In genomic region chr22:50548046-50548912, GRCh38 we compare ENCODE assay signal across 10 cellular contexts. TPM values are rescaled to one million over a fixed set of nuclear protein-coding genes. Genes with fewer than 3 reads are reported as not detected.
DNase-seq lines count a peak whose midpoint lies in the region; ATAC-seq and TF ChIP-seq lines count a peak whose summit lies in the region.
"Had no signal": no experiment of that assay in that cellular context is flagged by ENCODE, and none has a peak within 500 bp of the region (broad histone marks: within the 10 kb centered on the region; RNA-seq: fewer than 3 reads in every experiment).

No MANE protein-coding gene starts in this region.

- H3K27me3 ChIP-seq in CD4-positive, alpha-beta memory T cell (ENCODE audit: insufficient read depth, low read length): no peaks in the 10 kb centered on the region
- H3K27me3 ChIP-seq in Peyer's patch (peaks cover 0 to 15% of the 10 kb centered on the region in 2 donors), neutrophil (peaks cover 50% of the 10 kb centered on the region), PC-3 (ENCODE audit: low read length) (no peaks in the 10 kb centered on the region)

- peak overlapping the region; percentile 74 for H3K27ac ChIP-seq in CD4-positive, alpha-beta memory T cell (ENCODE audit: low read depth, low read length)
- H3K27ac ChIP-seq in Peyer's patch (peak overlapping the region; percentile 41 to 84 (median 58)), neutrophil (peak overlapping the region; percentile 32), PC-3 (ENCODE audit: low read length) (no peak overlapping the region)

- H3K9me3 Mint-ChIP-seq in CD4-positive, alpha-beta memory T cell: no peaks in the 10 kb centered on the region
- H3K9me3 Mint-ChIP-seq in activated naive CD8-positive, alpha-beta T cell treated with anti-CD3 and anti-CD28 coated beads, Interleukin-2, amount 10 ng/mL, durations not matched to agents 7 days and 5 days: no peaks in the 10 kb centered on the region
- H3K9me3 Mint-ChIP-seq in Calu3 (ENCODE audit: low read depth, unreplicated experiment): no peaks in the 10 kb centered on the region
- no peaks in the 10 kb centered on the region for H3K9me3 Mint-ChIP-seq in progenitor cell of endocrine pancreas (ENCODE audit: low read depth)

- H3K27me3 Mint-ChIP-seq in CD4-positive, alpha-beta memory T cell: no peaks in the 10 kb centered on the region
- H3K27me3 Mint-ChIP-seq in activated naive CD8-positive, alpha-beta T cell treated with anti-CD3 and anti-CD28 coated beads, Interleukin-2, amount 10 ng/mL, durations not matched to agents 7 days and 5 days: no peaks in the 10 kb centered on the region
- H3K27me3 Mint-ChIP-seq in Calu3 (ENCODE audit: unreplicated experiment): no peaks in the 10 kb centered on the region
- peaks cover 15% of the 10 kb centered on the region for H3K27me3 Mint-ChIP-seq in progenitor cell of endocrine pancreas

- H3K9me3 ChIP-seq in CD4-positive, alpha-beta memory T cell (ENCODE audit: control insufficient read depth in 1 of 2, low read length in 2 of 2): no peaks in the 10 kb centered on the region
- H3K9me3 ChIP-seq in Peyer's patch (no peaks in the 10 kb centered on the region), neutrophil (no peaks in the 10 kb centered on the region), PC-3 (ENCODE audit: low read length) (no peaks in the 10 kb centered on the region)

- H3F3A ChIP-seq in PC-3 (ENCODE audit: low read length, unreplicated experiment): no peaks in the 10 kb centered on the region

- peaks cover 24 to 47% (median 35%) of the 10 kb centered on the region in 4 donors for H3K4me1 Mint-ChIP-seq in CD4-positive, alpha-beta memory T cell
- peaks cover 32% of the 10 kb centered on the region for H3K4me1 Mint-ChIP-seq in activated naive CD8-positive, alpha-beta T cell treated with anti-CD3 and anti-CD28 coated beads, Interleukin-2, amount 10 ng/mL, durations not matched to agents 7 days and 5 days
- H3K4me1 Mint-ChIP-seq in Calu3 (ENCODE audit: low read depth, unreplicated experiment) (peaks cover 14% of the 10 kb centered on the region), progenitor cell of endocrine pancreas (ENCODE audit: low read depth) (no peaks in the 10 kb centered on the region)

- BruUV-seq in Calu3 (replicated peaks; lab: Mats Ljungman, UMichigan) (no TSS peak), PC-3 (replicated peaks; lab: Mats Ljungman, UMichigan) (no TSS peak)

- ATAC-seq in activated naive CD8-positive, alpha-beta T cell treated with anti-CD3 and anti-CD28 coated beads, Interleukin-2, amount 10 ng/mL, durations not matched to agents 7 days and 5 days (ENCODE audit: low read depth): peak; percentile 36
- no peak for ATAC-seq in PC-3

- TF ChIP-seq POLR2A in Peyer's patch (IDR thresholded peaks at IDR 0.05): peak in 1 of 2 donors; percentile 11

- H3K9ac ChIP-seq in PC-3 (ENCODE audit: low read length): no peak overlapping the region

- peak overlapping the region; percentile 29 to 73 for H3K4me3 ChIP-seq in CD4-positive, alpha-beta memory T cell (ENCODE audit: low read length in 2 of 2)
- peak overlapping the region; percentile 41 to 65 (median 48) for H3K4me3 ChIP-seq in Peyer's patch
- peak overlapping the region; percentile 52 to 59 for H3K4me3 ChIP-seq in neutrophil (ENCODE audit: low read depth in 1 of 2, low read length in 1 of 2)
- H3K4me3 ChIP-seq in PC-3 (ENCODE audit: low read length): no peak overlapping the region

- peak overlapping the region in 6 of 7 donors; percentile 71 to 90 (median 82) for H3K27ac Mint-ChIP-seq in CD4-positive, alpha-beta memory T cell
- H3K27ac Mint-ChIP-seq in activated naive CD8-positive, alpha-beta T cell treated with anti-CD3 and anti-CD28 coated beads, Interleukin-2, amount 10 ng/mL, durations not matched to agents 7 days and 5 days: peak overlapping the region; percentile 94
- H3K27ac Mint-ChIP-seq in Calu3 (ENCODE audit: unreplicated experiment) (no peak overlapping the region), progenitor cell of endocrine pancreas (no peak overlapping the region)

- CTCF ChIA-PET in CD4-positive, alpha-beta memory T cell (lab: Charles Lee; ENCODE audit: partially characterized antibody): interaction anchor here (0.8 to 4.8 kb wide), 13 partner anchors 8 to 76 kb away, joined by 3 to 32 read pairs (median 5); partner anchors contain the start of genes SCO2 and SYCE3
- CTCF ChIA-PET in Calu3 (lab: Charles Lee) (no interaction called here), PC-3 (lab: Charles Lee) (no interaction called here)

- no peak overlapping the region for H2AFZ ChIP-seq in PC-3 (ENCODE audit: low read length)

- intact Hi-C loops in CD4-positive, alpha-beta memory T cell (cut with micrococcal nuclease): loop anchor here (1.0 to 5.0 kb wide), 2 partner anchors 23 to 41 kb away; partner anchors contain the start of genes LMF2, NCAPH2 and SCO2
- intact Hi-C loops in Calu3 (cut with micrococcal nuclease; ENCODE audit: unreplicated experiment) (no loop called here), PC-3 (cut with micrococcal nuclease) (no loop called here)

- peak; percentile 61 to 71 (median 66) for DNase-seq in CD4-positive, alpha-beta memory T cell
- DNase-seq in Peyer's patch (peak in 2 of 3 donors; percentile 77 to 80), Calu3 (no peak), progenitor cell of endocrine pancreas (ENCODE audit: low spot score, unreplicated experiment) (no peak), NCI-H345 (lab: John Stamatoyannopoulos, UW) (no peak), PC-3 (no peak)
- peak; percentile 82 for DNase-seq in activated naive CD8-positive, alpha-beta T cell treated with anti-CD3 and anti-CD28 coated beads, Interleukin-2, amount 10 ng/mL, durations not matched to agents 7 days and 5 days
- DNase-seq: left cardiac atrium, NCI-H526 treated with DMSO at 0.1 percent for 48 hours had no signal

- peak overlapping the region; percentile 41 to 78 (median 72) for H3K4me3 Mint-ChIP-seq in CD4-positive, alpha-beta memory T cell
- peak overlapping the region; percentile 85 for H3K4me3 Mint-ChIP-seq in activated naive CD8-positive, alpha-beta T cell treated with anti-CD3 and anti-CD28 coated beads, Interleukin-2, amount 10 ng/mL, durations not matched to agents 7 days and 5 days
- H3K4me3 Mint-ChIP-seq in Calu3 (ENCODE audit: low read depth, unreplicated experiment) (no peak overlapping the region), progenitor cell of endocrine pancreas (ENCODE audit: low read depth) (no peak overlapping the region)

- TF ChIP-seq CTCF in Peyer's patch (IDR thresholded peaks at IDR 0.05) (peak in 2 of 6 experiments; percentile 10 to 24), neutrophil (IDR thresholded peaks at IDR 0.05) (no peak), Calu3 (IDR thresholded peaks at IDR 0.05; ENCODE audit: unreplicated experiment) (no peak), progenitor cell of endocrine pancreas (IDR thresholded peaks at IDR 0.05; ENCODE audit: unreplicated experiment) (no peak), PC-3 (conservative IDR thresholded peaks at IDR 0.05; ENCODE audit: low read depth, low read length) (no peak)

- no peak overlapping the region for H3K4me2 ChIP-seq in PC-3 (ENCODE audit: low read length)

- H3K36me3 ChIP-seq in CD4-positive, alpha-beta memory T cell (ENCODE audit: insufficient read depth, low read length): no peaks in the 10 kb centered on the region
- H3K36me3 ChIP-seq in Peyer's patch (no peaks in the 10 kb centered on the region), neutrophil (no peaks in the 10 kb centered on the region), PC-3 (ENCODE audit: low read depth, low read length) (no peaks in the 10 kb centered on the region)

- H3K9me2 ChIP-seq in PC-3 (replicated peaks; ENCODE audit: low read length): no peaks in the 10 kb centered on the region

- POLR2A ChIA-PET in CD4-positive, alpha-beta memory T cell (lab: Charles Lee; ENCODE audit: partially characterized antibody): interaction anchor here (0.6 to 6.8 kb wide), 24 partner anchors 9 to 361 kb away, joined by 3 to 151 read pairs (median 6); partner anchors contain the start of genes ARSA, CHKB, CPT1B and HDAC10
- POLR2A ChIA-PET in activated naive CD8-positive, alpha-beta T cell treated with anti-CD3 and anti-CD28 coated beads, Interleukin-2, amount 10 ng/mL, durations not matched to agents 7 days and 5 days (lab: Charles Lee): interaction anchor here (0.6 to 9.8 kb wide), 21 partner anchors 8 to 305 kb away, joined by 3 to 300 read pairs (median 7); partner anchors contain the start of genes CHKB, CPT1B, HDAC10 and LMF2
- POLR2A ChIA-PET in PC-3 (lab: Charles Lee; ENCODE audit: unreplicated experiment): interaction anchor here (0.6 kb wide), 1 partner anchor 23 kb away, joined by 3 read pairs; no protein-coding TSS in a partner anchor

- no peaks in the 10 kb centered on the region for H4K20me1 ChIP-seq in PC-3 (ENCODE audit: low read length)

- H3K36me3 Mint-ChIP-seq in CD4-positive, alpha-beta memory T cell: no peaks in the 10 kb centered on the region
- H3K36me3 Mint-ChIP-seq in activated naive CD8-positive, alpha-beta T cell treated with anti-CD3 and anti-CD28 coated beads, Interleukin-2, amount 10 ng/mL, durations not matched to agents 7 days and 5 days: peaks cover 10% of the 10 kb centered on the region
- H3K36me3 Mint-ChIP-seq in Calu3 (ENCODE audit: insufficient read depth, unreplicated experiment): peaks cover 10% of the 10 kb centered on the region
- no peaks in the 10 kb centered on the region for H3K36me3 Mint-ChIP-seq in progenitor cell of endocrine pancreas (ENCODE audit: insufficient read depth)

- peaks cover 53% of the 10 kb centered on the region for H3K4me1 ChIP-seq in CD4-positive, alpha-beta memory T cell (ENCODE audit: insufficient read depth, low read length)
- H3K4me1 ChIP-seq in Peyer's patch (peaks cover 4 to 39% (median 18%) of the 10 kb centered on the region in 4 donors), neutrophil (ENCODE audit: control insufficient read depth in 1 of 2, insufficient read depth in 1 of 2, low read depth in 1 of 2, low read length in 1 of 2) (peaks cover 31 to 40% of the 10 kb centered on the region in 2 experiments), PC-3 (ENCODE audit: insufficient read depth, low read length) (no peaks in the 10 kb centered on the region)

- no peaks in the 10 kb centered on the region for H3K79me2 ChIP-seq in PC-3 (ENCODE audit: low read length)

RNA-seq across cellular contexts. Expression of gene KLHDC7B, which starts 2.6 kb away (rescaled TPM):
- 1 to 10 TPM; 7.0 to 7.5 TPM for total RNA-seq in CD4-positive, alpha-beta memory T cell
- polyA plus RNA-seq in CD4-positive, alpha-beta memory T cell: 1 to 10 TPM; 4.3 to 7.5 TPM
- total RNA-seq in Peyer's patch: 1 to 10 TPM in 1 of 4 donors, not detected in 3; 1.1 TPM
- total RNA-seq in activated naive CD8-positive, alpha-beta T cell treated with anti-CD3 and anti-CD28 coated beads, Interleukin-2, amount 10 ng/mL, durations not matched to agents 7 days and 5 days: 10 to 100 TPM; 18.8 to 21.9 TPM
- 1.6 and 3.0 TPM in 2 replicates for total RNA-seq in Calu3 (2022)
- not detected in 2 replicates for total RNA-seq in progenitor cell of endocrine pancreas
- total RNA-seq in PC-3 (2014; rRNA removed): 0.35 TPM in 1 of 2 replicates, not detected in the other

RNA-seq across cellular contexts. Expression of gene SYCE3, which starts 14.4 kb away (rescaled TPM):
- not detected for total RNA-seq in CD4-positive, alpha-beta memory T cell
- under 1 TPM in 1 of 2 donors, not detected in 1; 0.83 TPM for polyA plus RNA-seq in CD4-positive, alpha-beta memory T cell
- total RNA-seq in Peyer's patch: not detected
- 1 to 10 TPM in 1 of 2 experiments, under 1 TPM in 1; 0.79 to 1.1 TPM for total RNA-seq in activated naive CD8-positive, alpha-beta T cell treated with anti-CD3 and anti-CD28 coated beads, Interleukin-2, amount 10 ng/mL, durations not matched to agents 7 days and 5 days
- total RNA-seq in Calu3 (2022): not detected in 2 replicates
- total RNA-seq in progenitor cell of endocrine pancreas: not detected in 2 replicates
- total RNA-seq in PC-3 (2014; rRNA removed): 1.3 TPM in 1 of 2 replicates, not detected in the other
- total RNA-seq: left cardiac atrium had no signal

RNA-seq across cellular contexts. Expression of gene TYMP, which starts 18.5 kb away (rescaled TPM):
- total RNA-seq in CD4-positive, alpha-beta memory T cell: 10 to 100 TPM; 15.7 to 18.0 TPM
- polyA plus RNA-seq in CD4-positive, alpha-beta memory T cell: 10 to 100 TPM; 22.0 to 30.9 TPM
- 10 to 100 TPM; 53.5 to 93.9 (median 88.3) TPM for total RNA-seq in Peyer's patch
- 10 to 100 TPM; 86.3 to 94.5 TPM for total RNA-seq in activated naive CD8-positive, alpha-beta T cell treated with anti-CD3 and anti-CD28 coated beads, Interleukin-2, amount 10 ng/mL, durations not matched to agents 7 days and 5 days
- 44.1 and 62.2 TPM in 2 replicates for total RNA-seq in Calu3 (2022)
- 1.6 and 2.0 TPM in 2 replicates for total RNA-seq in progenitor cell of endocrine pancreas
- 12.3 and 21.8 TPM in 2 replicates for total RNA-seq in PC-3 (2014; rRNA removed)

RNA-seq across cellular contexts. Expression of gene SCO2, which starts 22.9 kb away (rescaled TPM):
- total RNA-seq in CD4-positive, alpha-beta memory T cell: not detected
- 1 to 10 TPM; 3.6 to 8.1 TPM for polyA plus RNA-seq in CD4-positive, alpha-beta memory T cell
- 1 to 10 TPM in 3 of 4 donors, not detected in 1; 1.2 to 6.3 (median 4.5) TPM for total RNA-seq in Peyer's patch
- total RNA-seq in activated naive CD8-positive, alpha-beta T cell treated with anti-CD3 and anti-CD28 coated beads, Interleukin-2, amount 10 ng/mL, durations not matched to agents 7 days and 5 days: 10 to 100 TPM in 1 of 2 experiments, 1 to 10 TPM in 1; 8.1 to 12.8 TPM
- 3.6 and 5.3 TPM in 2 replicates for total RNA-seq in Calu3 (2022)
- total RNA-seq in progenitor cell of endocrine pancreas: 3.7 TPM in 1 of 2 replicates, not detected in the other
- total RNA-seq in PC-3 (2014; rRNA removed): 5.7 and 5.8 TPM in 2 replicates

RNA-seq across cellular contexts. Expression of gene CPT1B, which starts 29.9 kb away (rescaled TPM):
- 10 to 100 TPM; 68.0 to 70.0 TPM for total RNA-seq in CD4-positive, alpha-beta memory T cell
- 1 to 10 TPM in 1 of 2 donors, not detected in 1; 2.3 TPM for polyA plus RNA-seq in CD4-positive, alpha-beta memory T cell
- total RNA-seq in Peyer's patch (100 to 1,000 TPM in 1 of 4 donors, 10 to 100 TPM in 3; 51.2 to 133 (median 56.5) TPM), Calu3 (2022) (72.6 and 77.0 TPM in 2 replicates), progenitor cell of endocrine pancreas (129 and 136 TPM in 2 replicates), PC-3 (2014; rRNA removed) (13.1 and 17.5 TPM in 2 replicates)
- 10 to 100 TPM; 85.2 to 95.4 TPM for total RNA-seq in activated naive CD8-positive, alpha-beta T cell treated with anti-CD3 and anti-CD28 coated beads, Interleukin-2, amount 10 ng/mL, durations not matched to agents 7 days and 5 days

Comparison
In these comparisons a context has a peak if more than half of its experiments do, and no peak if none do; other contexts are left out.
1. DNase-seq: peak in CD4-positive, alpha-beta memory T cell (5 of 5), Peyer's patch (2 of 3) and activated naive CD8-positive, alpha-beta T cell treated with anti-CD3 and anti-CD28 coated beads, Interleukin-2, amount 10 ng/mL, durations not matched to agents 7 days and 5 days (single experiment); none in Calu3 (single experiment), progenitor cell of endocrine pancreas (single experiment), NCI-H345 (single experiment) and PC-3 (single experiment).
2. H3K27ac Mint-ChIP-seq: peak in CD4-positive, alpha-beta memory T cell (6 of 7) and activated naive CD8-positive, alpha-beta T cell treated with anti-CD3 and anti-CD28 coated beads, Interleukin-2, amount 10 ng/mL, durations not matched to agents 7 days and 5 days (single experiment); none in Calu3 (single experiment) and progenitor cell of endocrine pancreas (single experiment).
3. H3K4me3 Mint-ChIP-seq: peak in CD4-positive, alpha-beta memory T cell (8 of 8) and activated naive CD8-positive, alpha-beta T cell treated with anti-CD3 and anti-CD28 coated beads, Interleukin-2, amount 10 ng/mL, durations not matched to agents 7 days and 5 days (single experiment); none in Calu3 (single experiment) and progenitor cell of endocrine pancreas (single experiment).